In genomic region chr14:70881549-70882174, GRCh38 we compare ENCODE assay signal across 11 cellular contexts. TPM values are rescaled to one million over a fixed set of nuclear protein-coding genes. Genes with fewer than 3 reads are reported as not detected.
DNase-seq lines count a peak whose midpoint lies in the region; ATAC-seq and TF ChIP-seq lines count a peak whose summit lies in the region.
"Had no signal": no experiment of that assay in that cellular context is flagged by ENCODE, and none has a peak within 500 bp of the region (broad histone marks: within the 10 kb centered on the region; RNA-seq: fewer than 3 reads in every experiment).

No MANE protein-coding gene starts in this region.

- no peaks in the 10 kb centered on the region for H3K27me3 ChIP-seq in spleen (replicated peaks in 1 of 7)
- H3K27me3 ChIP-seq in breast epithelium, result no peaks in the 10 kb centered on the region
- H3K27me3 ChIP-seq: heart right ventricle had no signal

- peak; percentile 40 for ATAC-seq in GM19035 (IDR thresholded peaks at IDR 0.05; ENCODE audit: unreplicated experiment)
- peak; percentile 57 for ATAC-seq in HG02759 (IDR thresholded peaks at IDR 0.05; ENCODE audit: unreplicated experiment)

- no peak for TF ChIP-seq POLR2A in spleen (IDR thresholded peaks at IDR 0.05)
- TF ChIP-seq POLR2A in breast epithelium (IDR thresholded peaks at IDR 0.05), result no peak

- H3K4me1 ChIP-seq in spleen, result peaks cover 10 to 55% (median 48%) of the 10 kb centered on the region in 6 donors
- no peaks in the 10 kb centered on the region for H3K4me1 ChIP-seq in breast epithelium

- H3K9me3 ChIP-seq in spleen (no peaks in the 10 kb centered on the region), breast epithelium (no peaks in the 10 kb centered on the region)
- H3K9me3 ChIP-seq: heart right ventricle, SK-N-SH had no signal

- WGBS in spleen, 5 donors, result 60 to 69% (median 66%) methylated on average over 7 of the region's 7 CpGs

- no peaks in the 10 kb centered on the region for H3K36me3 ChIP-seq in spleen
- H3K36me3 ChIP-seq in breast epithelium, result no peaks in the 10 kb centered on the region
- H3K36me3 ChIP-seq: heart right ventricle had no signal

- intact Hi-C loops in spleen (cut with DNase I; ENCODE audit: low total_unique reads) (no loop called here), breast epithelium (cut with DNase I; ENCODE audit: low total_unique reads) (no loop called here)

- TF ChIP-seq CTCF in spleen (IDR thresholded peaks at IDR 0.05 in 8 of 11, conservative IDR thresholded peaks at IDR 0.05 in 3 of 11) (no peak), breast epithelium (IDR thresholded peaks at IDR 0.05) (no peak)

- in situ Hi-C loops in G401 (cut with HindIII; ENCODE audit: low sequenced_read_pairs), result no loop called here

- peak; percentile 77 to 78 for DNase-seq in Kasumi-1 (lab: John Stamatoyannopoulos, UW)
- no peak for DNase-seq in spleen
- no peak for DNase-seq in breast epithelium (ENCODE audit: low spot score in 2 of 2)
- no peak for DNase-seq in activated naive CD4-positive, alpha-beta T cell (lab: John Stamatoyannopoulos, UW)
- DNase-seq in NAMALWA (ENCODE audit: low spot score), result no peak
- no peak for DNase-seq in G401 (ENCODE audit: low spot score)
- DNase-seq: heart right ventricle, NCI-H1930, SK-N-SH had no signal

- peak overlapping the region in 7 of 8 donors; percentile 58 to 91 (median 88) for H3K27ac ChIP-seq in spleen
- H3K27ac ChIP-seq in breast epithelium, result no peak overlapping the region

- H3K4me3 ChIP-seq in spleen, result peak overlapping the region in 1 of 8 donors; percentile 56
- no peak overlapping the region for H3K4me3 ChIP-seq in breast epithelium
- H3K4me3 ChIP-seq: heart right ventricle had no signal

RNA-seq across cellular contexts. Expression of gene PCNX1, which starts 25.6 kb away (rescaled TPM):
- total RNA-seq in spleen, result 100 to 1,000 TPM in 5 of 7 donors, 10 to 100 TPM in 2; 88.1 to 149 (median 104) TPM
- polyA plus RNA-seq in spleen, result 1 to 10 TPM; 4.0 to 5.9 (median 5.5) TPM
- 100 to 1,000 TPM in 1 of 3 donors, 10 to 100 TPM in 2; 61.8 to 105 (median 92.5) TPM for total RNA-seq in breast epithelium
- 21.7 and 44.8 TPM in 2 replicates for total RNA-seq in G401 (2014; rRNA removed; shearing (Covaris generic))

Comparison
In these comparisons a context has a peak if more than half of its experiments do, and no peak if none do; other contexts are left out.
1. DNase-seq: peak in Kasumi-1 (2 of 2); none in spleen (single experiment), breast epithelium (0 of 2), activated naive CD4-positive, alpha-beta T cell (0 of 4), NAMALWA (single experiment) and G401 (single experiment).
2. H3K27ac ChIP-seq: peak in spleen (7 of 8); none in breast epithelium (0 of 2).